Comparison of ENCODE assay signal across 8 cellular contexts in the genomic region with DNA sequence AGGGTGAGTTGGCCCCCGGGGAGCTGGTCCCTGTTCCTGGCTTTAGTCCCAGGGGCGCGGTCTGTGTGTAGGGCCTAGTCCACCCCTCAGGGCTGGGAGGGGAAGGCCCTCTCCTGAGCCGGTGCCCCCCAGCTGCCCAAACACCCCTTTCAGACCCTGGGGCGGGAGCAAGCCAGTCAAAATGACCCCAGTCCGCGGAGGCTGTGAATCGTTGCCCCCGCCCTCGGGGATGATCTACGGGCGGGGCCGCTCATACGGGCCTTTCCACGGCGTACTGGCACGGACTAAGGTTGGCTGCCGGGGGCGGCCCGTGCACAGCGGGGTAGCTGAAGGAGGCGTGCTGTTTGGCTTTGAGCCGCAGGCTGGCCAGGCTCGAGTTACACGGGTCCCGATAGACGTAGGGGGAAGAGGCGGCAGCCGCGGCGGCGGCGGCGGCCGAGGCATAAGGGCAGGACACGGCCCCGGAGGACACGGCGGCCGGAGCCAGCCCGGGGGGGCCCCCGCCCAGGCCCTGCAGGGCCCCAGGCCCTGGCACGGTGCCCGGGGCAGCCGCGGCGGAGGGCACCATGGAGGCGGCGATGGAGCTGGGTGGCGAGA. TPM values are rescaled to one million over a fixed set of nuclear protein-coding genes. Genes with fewer than 3 reads are reported as not detected.
A peak's percentile ranks its signal among the peaks of the same experiment; 100 is the strongest.
DNase-seq lines count a peak whose midpoint lies in the region; TF ChIP-seq lines count a peak whose summit lies in the region.

No MANE protein-coding gene starts in this region.

- H3K36me3 ChIP-seq in MG63 (no peaks in the 10 kb centered on the region), endodermal cell (ENCODE audit: control insufficient read depth, insufficient read depth, low read length) (no peaks in the 10 kb centered on the region), muscle layer of duodenum (ENCODE audit: control insufficient read depth in 1 of 2, insufficient read depth in 2 of 2, low read length in 2 of 2) (no peaks in the 10 kb centered on the region)

- H3K27me3 ChIP-seq in MG63 = peaks cover 24% of the 10 kb centered on the region
- peaks cover 99% of the 10 kb centered on the region for H3K27me3 ChIP-seq in endodermal cell (ENCODE audit: control insufficient read depth, insufficient read depth, low read length, poor library complexity, severe bottlenecking)
- peaks cover 30% of the 10 kb centered on the region for H3K27me3 ChIP-seq in muscle layer of duodenum (ENCODE audit: low read depth, low read length)

- H3K27ac Mint-ChIP-seq in endodermal cell = no peak overlapping the region
- H3K27ac Mint-ChIP-seq in type B pancreatic cell = no peak overlapping the region

- no peaks in the 10 kb centered on the region for H3K4me1 Mint-ChIP-seq in endodermal cell
- peaks cover 16% of the 10 kb centered on the region for H3K4me1 Mint-ChIP-seq in type B pancreatic cell (ENCODE audit: unreplicated experiment)

- WGBS in endodermal cell (ENCODE audit: insufficient coverage in 1 of 2, insufficient read length in 1 of 2), 2 experiments = 1 to 4% methylated on average over 8 to 50 of the region's 50 CpGs

- H3K9me3 Mint-ChIP-seq in endodermal cell = no peaks in the 10 kb centered on the region
- no peaks in the 10 kb centered on the region for H3K9me3 Mint-ChIP-seq in type B pancreatic cell

- peak overlapping the region; percentile 48 for H3K4me3 Mint-ChIP-seq in endodermal cell
- H3K4me3 Mint-ChIP-seq in type B pancreatic cell = peak overlapping the region; percentile 82

- H3K4me3 ChIP-seq in MG63 = peak overlapping the region; percentile 37
- H3K4me3 ChIP-seq in WI38 (ENCODE audit: low read depth, low read length) = peak overlapping the region; percentile 49
- H3K4me3 ChIP-seq in endodermal cell (ENCODE audit: low read length) = peak overlapping the region; percentile 69
- H3K4me3 ChIP-seq in muscle layer of duodenum (ENCODE audit: low read depth in 1 of 2, low read length in 2 of 2) = peak overlapping the region; percentile 33 to 62

- H3K9ac ChIP-seq in endodermal cell (ENCODE audit: extremely low read depth, low read length, poor library complexity, severe bottlenecking) = no peak overlapping the region

- H3K27ac ChIP-seq in endodermal cell (ENCODE audit: low read depth, low read length) (no peak overlapping the region), muscle layer of duodenum (ENCODE audit: low read length) (no peak overlapping the region)

- no peaks in the 10 kb centered on the region for H3K9me3 ChIP-seq in MG63
- no peaks in the 10 kb centered on the region for H3K9me3 ChIP-seq in endodermal cell (ENCODE audit: control insufficient read depth, low read length)
- no peaks in the 10 kb centered on the region for H3K9me3 ChIP-seq in muscle layer of duodenum (ENCODE audit: control insufficient read depth in 1 of 2, low read length in 2 of 2)

- H3K4me1 ChIP-seq in endodermal cell (ENCODE audit: control insufficient read depth, insufficient read depth, low read length) = no peaks in the 10 kb centered on the region
- peaks cover 4 to 30% of the 10 kb centered on the region in 2 donors for H3K4me1 ChIP-seq in muscle layer of duodenum (ENCODE audit: control insufficient read depth in 1 of 2, insufficient read depth in 2 of 2, low read length in 2 of 2)

- no peaks in the 10 kb centered on the region for H3K36me3 Mint-ChIP-seq in endodermal cell (ENCODE audit: low read depth)
- H3K36me3 Mint-ChIP-seq in type B pancreatic cell = no peaks in the 10 kb centered on the region

- DNase-seq in DMS153 (lab: John Stamatoyannopoulos, UW) = peak; percentile 26
- peak; percentile 73 for DNase-seq in MG63
- peak; percentile 94 for DNase-seq in endodermal cell
- peak; percentile 77 for DNase-seq in type B pancreatic cell (ENCODE audit: extremely low spot score, unreplicated experiment)
- DNase-seq in putamen (ENCODE audit: low spot score) = no peak
- no peak for DNase-seq in cortex of kidney (lab: John Stamatoyannopoulos, UW)

- peaks cover 98% of the 10 kb centered on the region for H3K27me3 Mint-ChIP-seq in endodermal cell (ENCODE audit: insufficient read depth)
- H3K27me3 Mint-ChIP-seq in type B pancreatic cell = peaks cover 96% of the 10 kb centered on the region

- TF ChIP-seq CTCF in WI38 (IDR thresholded peaks at IDR 0.05; ENCODE audit: low read depth, low read length) = no peak
- no peak for TF ChIP-seq CTCF in endodermal cell (conservative IDR thresholded peaks at IDR 0.05)
- TF ChIP-seq CTCF in type B pancreatic cell (conservative IDR thresholded peaks at IDR 0.05) = no peak

RNA-seq across cellular contexts. Expression of gene ELOVL3, which starts 4.3 kb away (rescaled TPM):
- total RNA-seq in MG63 (2014; rRNA removed; shearing (Covaris generic); ENCODE audit: low replicate concordance) = 0.15 TPM in 1 of 2 replicates, not detected in the other
- total RNA-seq in endodermal cell (not detected), type B pancreatic cell (ENCODE audit: low replicate concordance) (0.22 TPM in 1 of 2 replicates, not detected in the other)
- polyA plus RNA-seq in endodermal cell (2013, experiment 1 of 2) = 0.28 TPM
- not detected for polyA plus RNA-seq in endodermal cell (2013, experiment 2 of 2)

RNA-seq across cellular contexts. Expression of gene PITX3, which starts 10.9 kb away (rescaled TPM):
- not detected in 2 replicates for total RNA-seq in MG63 (2014; rRNA removed; shearing (Covaris generic); ENCODE audit: low replicate concordance)
- total RNA-seq in endodermal cell = not detected
- 0.28 TPM for polyA plus RNA-seq in endodermal cell (2013, experiment 1 of 2)
- polyA plus RNA-seq in endodermal cell (2013, experiment 2 of 2) = 0.58 TPM
- 0.34 TPM in 1 of 2 replicates, not detected in the other for total RNA-seq in type B pancreatic cell (ENCODE audit: low replicate concordance)

RNA-seq across cellular contexts. Expression of gene GBF1, which starts 15.0 kb away (rescaled TPM):
- total RNA-seq in MG63 (2014; rRNA removed; shearing (Covaris generic); ENCODE audit: low replicate concordance) = 9.5 and 15.8 TPM in 2 replicates
- 10 to 100 TPM; 31.1 to 31.4 TPM for total RNA-seq in endodermal cell
- 31.7 TPM for polyA plus RNA-seq in endodermal cell (2013, experiment 1 of 2)
- 31.5 TPM for polyA plus RNA-seq in endodermal cell (2013, experiment 2 of 2)
- total RNA-seq in type B pancreatic cell (ENCODE audit: low replicate concordance) = 48.7 and 61.9 TPM in 2 replicates

Comparison
In these comparisons a context has a peak if more than half of its experiments do, and no peak if none do; other contexts are left out.
1. DNase-seq: peak in DMS153 (single experiment), MG63 (single experiment), endodermal cell (single experiment) and type B pancreatic cell (single experiment); none in putamen (single experiment) and cortex of kidney (single experiment).
2. Peak in every context shown above with its lines, with median percentiles within 50 percentile points of each other: H3K4me3 ChIP-seq.